11 cellular contexts compared by ENCODE assay signal in the genomic region with DNA sequence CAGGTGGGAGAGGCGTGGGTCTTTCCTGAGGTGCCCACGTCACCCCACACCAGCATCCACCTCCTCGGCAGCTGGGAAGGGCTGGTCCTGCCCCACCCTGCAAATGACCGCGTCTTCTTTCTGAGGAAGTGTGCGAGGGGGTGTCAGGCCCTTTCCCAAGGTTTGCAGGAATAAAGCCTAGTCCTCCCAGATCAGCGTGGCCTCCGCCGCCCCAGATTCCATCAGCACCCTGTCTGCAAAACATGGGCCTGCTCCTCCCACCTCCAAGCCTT. TPM values are rescaled to one million over a fixed set of nuclear protein-coding genes. Genes with fewer than 3 reads are reported as not detected.
DNase-seq lines count a peak whose midpoint lies in the region; ATAC-seq and TF ChIP-seq lines count a peak whose summit lies in the region.
"Had no signal": no experiment of that assay in that cellular context is flagged by ENCODE, and none has a peak within 500 bp of the region (broad histone marks: within the 10 kb centered on the region; RNA-seq: fewer than 3 reads in every experiment).

No MANE protein-coding gene starts in this region.

- H3K4me3 Mint-ChIP-seq in activated T-helper 17 cell treated with anti-CD3 and anti-CD28 coated beads, Interleukin-2, amount 50 U/mL, for 72 hours, result peak overlapping the region; percentile 59

- intact Hi-C loops in right cardiac atrium (cut with DNase I), result no loop called here

- peak overlapping the region; percentile 29 for H3K4me3 ChIP-seq in HL-60 (replicated peaks; ENCODE audit: insufficient read depth, low read length)
- no peak overlapping the region for H3K4me3 ChIP-seq in right cardiac atrium (ENCODE audit: low read length)
- peak overlapping the region in 2 of 7 experiments; percentile 12 to 14 for H3K4me3 ChIP-seq in skin epidermis

- H3K9me3 ChIP-seq in right cardiac atrium (ENCODE audit: control insufficient read depth, low read length), result no peaks in the 10 kb centered on the region

- H3K27me3 Mint-ChIP-seq in activated T-helper 17 cell treated with anti-CD3 and anti-CD28 coated beads, Interleukin-2, amount 50 U/mL, for 72 hours, result no peaks in the 10 kb centered on the region

- H3K27ac ChIP-seq in HL-60 (replicated peaks) (peak overlapping the region; percentile 100), right cardiac atrium (ENCODE audit: low read length) (peak overlapping the region; percentile 79), skin epidermis (peak overlapping the region; percentile 85 to 100 (median 94))
- H3K27ac ChIP-seq: foreskin keratinocyte had no signal

- no peaks in the 10 kb centered on the region for H3K36me3 Mint-ChIP-seq in activated T-helper 17 cell treated with anti-CD3 and anti-CD28 coated beads, Interleukin-2, amount 50 U/mL, for 72 hours (ENCODE audit: low read depth)

- H3K27ac Mint-ChIP-seq in activated T-helper 17 cell treated with anti-CD3 and anti-CD28 coated beads, Interleukin-2, amount 50 U/mL, for 72 hours, result peak overlapping the region; percentile 89

- peaks cover 3% of the 10 kb centered on the region for H3K4me1 ChIP-seq in right cardiac atrium (ENCODE audit: control insufficient read depth, insufficient read depth, low read length)
- H3K4me1 ChIP-seq: foreskin keratinocyte had no signal

- no peaks in the 10 kb centered on the region for H3K9me3 Mint-ChIP-seq in activated T-helper 17 cell treated with anti-CD3 and anti-CD28 coated beads, Interleukin-2, amount 50 U/mL, for 72 hours

- H3K27me3 ChIP-seq in HL-60 (ENCODE audit: insufficient read depth, poor library complexity, severe bottlenecking), result no peaks in the 10 kb centered on the region
- no peaks in the 10 kb centered on the region for H3K27me3 ChIP-seq in right cardiac atrium (ENCODE audit: control insufficient read depth, insufficient read depth)
- H3K27me3 ChIP-seq: foreskin keratinocyte had no signal

- TF ChIP-seq CTCF in HL-60 (IDR thresholded peaks at IDR 0.05; ENCODE audit: insufficient read depth, low read length), result no peak

- ATAC-seq in activated T-helper 17 cell treated with anti-CD3 and anti-CD28 coated beads, Interleukin-2, amount 50 U/mL, for 72 hours (replicated peaks), result no peak
- peak in 1 of 2 donors; percentile 10 for ATAC-seq in right cardiac atrium
- ATAC-seq: foreskin keratinocyte had no signal

- WGBS in right cardiac atrium, result 82% methylated on average over 9 of the region's 9 CpGs

- DNase-seq in HL-60 (ENCODE audit: low read depth in 1 of 2, low spot score in 1 of 2), result peak in 1 of 2 experiments; percentile 75
- DNase-seq in right cardiac atrium, result peak; percentile 44 to 69 (median 69)
- DNase-seq in NCI-H1105 treated with DMSO at 0.1 percent for 48 hours (lab: John Stamatoyannopoulos, UW), result no peak
- DNase-seq in NCI-H345 treated with DMSO at 0.1 percent for 48 hours (lab: John Stamatoyannopoulos, UW; ENCODE audit: unreplicated experiment), result no peak
- no peak for DNase-seq in GOT3 (lab: John Stamatoyannopoulos, UW)
- no peak for DNase-seq in DMS153 treated with DMSO at 0.1 percent for 48 hours (lab: John Stamatoyannopoulos, UW; ENCODE audit: unreplicated experiment)
- DNase-seq: foreskin keratinocyte, NCI-H187 treated with DMSO at 0.1 percent for 48 hours had no signal

- H3K4me1 Mint-ChIP-seq in activated T-helper 17 cell treated with anti-CD3 and anti-CD28 coated beads, Interleukin-2, amount 50 U/mL, for 72 hours, result no peaks in the 10 kb centered on the region

RNA-seq across cellular contexts. Expression of gene SLC39A13, which starts 14.4 kb away (rescaled TPM):
- total RNA-seq in activated T-helper 17 cell treated with anti-CD3 and anti-CD28 coated beads, Interleukin-2, amount 50 U/mL, for 72 hours, result 10 to 100 TPM; 16.1 to 17.5 TPM
- 10 to 100 TPM; 41.7 to 46.6 (median 44.9) TPM for total RNA-seq in right cardiac atrium
- 61.6 TPM for polyA plus RNA-seq in right cardiac atrium

RNA-seq across cellular contexts. Expression of gene SPI1, which starts 15.6 kb away (rescaled TPM):
- under 1 TPM in 1 of 2 donors, not detected in 1; 0.21 TPM for total RNA-seq in activated T-helper 17 cell treated with anti-CD3 and anti-CD28 coated beads, Interleukin-2, amount 50 U/mL, for 72 hours
- 10 to 100 TPM; 11.6 to 24.1 (median 18.6) TPM for total RNA-seq in right cardiac atrium
- polyA plus RNA-seq in right cardiac atrium, result 5.9 TPM
- total RNA-seq: foreskin keratinocyte, G401 had no signal
- polyA plus RNA-seq: foreskin keratinocyte had no signal

RNA-seq across cellular contexts. Expression of gene PSMC3, which starts 32.3 kb away (rescaled TPM):
- total RNA-seq in activated T-helper 17 cell treated with anti-CD3 and anti-CD28 coated beads, Interleukin-2, amount 50 U/mL, for 72 hours, result 100 to 1,000 TPM; 109 to 174 TPM
- total RNA-seq in right cardiac atrium, result 100 to 1,000 TPM; 122 to 162 (median 155) TPM
- 170 TPM for polyA plus RNA-seq in right cardiac atrium

RNA-seq across cellular contexts. Expression of gene MYBPC3, which starts 41.5 kb away (rescaled TPM):
- not detected for total RNA-seq in activated T-helper 17 cell treated with anti-CD3 and anti-CD28 coated beads, Interleukin-2, amount 50 U/mL, for 72 hours
- 1,000 to 10,000 TPM in 3 of 4 donors, 100 to 1,000 TPM in 1; 953 to 1,924 (median 1,412) TPM for total RNA-seq in right cardiac atrium
- polyA plus RNA-seq in right cardiac atrium, result 1,009 TPM
- total RNA-seq: foreskin keratinocyte, G401 had no signal
- polyA plus RNA-seq: foreskin keratinocyte had no signal

RNA-seq across cellular contexts. Expression of gene RAPSN, which starts 55.0 kb away (rescaled TPM):
- 1 to 10 TPM; 1.1 to 1.7 TPM for total RNA-seq in activated T-helper 17 cell treated with anti-CD3 and anti-CD28 coated beads, Interleukin-2, amount 50 U/mL, for 72 hours
- under 1 TPM; 0.17 to 0.50 (median 0.39) TPM for total RNA-seq in right cardiac atrium
- 0.23 TPM for polyA plus RNA-seq in right cardiac atrium
- total RNA-seq: G401 had no signal

Comparison
In these comparisons a context has a peak if more than half of its experiments do, and no peak if none do; other contexts are left out.
1. DNase-seq: peak in right cardiac atrium (3 of 3); none in NCI-H1105 treated with DMSO at 0.1 percent for 48 hours (single experiment), NCI-H345 treated with DMSO at 0.1 percent for 48 hours (single experiment), GOT3 (single experiment) and DMS153 treated with DMSO at 0.1 percent for 48 hours (single experiment).
2. RNA of gene SPI1, which starts 15.6 kb away (total RNA-seq): 11.6 to 24.1 TPM in right cardiac atrium; 0.21 TPM in activated T-helper 17 cell treated with anti-CD3 and anti-CD28 coated beads, Interleukin-2, amount 50 U/mL, for 72 hours; every median in the first group is over 10 times any median in the second.
3. Peak in every context shown above with its lines, with median percentiles within 50 percentile points of each other: H3K27ac ChIP-seq.